ENCODE assay signal across 8 cellular contexts in genomic region chr7:98656899-98657298, GRCh38. TPM values are rescaled to one million over a fixed set of nuclear protein-coding genes. Genes with fewer than 3 reads are reported as not detected.
"Had no signal": no experiment of that assay in that cellular context is flagged by ENCODE, and none has a peak within 500 bp of the region (broad histone marks: within the 10 kb centered on the region; RNA-seq: fewer than 3 reads in every experiment).

No MANE protein-coding gene starts in this region.

- H3K4me3 ChIP-seq: GM12878 had no signal

- ATAC-seq: GM12878 had no signal

- FAIRE-seq: G401.6, GM12878, GM12891, GM12892, GM18507, GM19239 had no signal

- DNase-seq: GDM1, GF-D8 had no signal

RNA-seq across cellular contexts. Expression of gene NPTX2, which starts 39.8 kb away (rescaled TPM):
- total RNA-seq: GM12878 had no signal
